8 cellular contexts compared by ENCODE assay signal in genomic region chr19:1259206-1259872, GRCh38. TPM values are rescaled to one million over a fixed set of nuclear protein-coding genes. Genes with fewer than 3 reads are reported as not detected.
DNase-seq lines count a peak whose midpoint lies in the region; ATAC-seq and TF ChIP-seq lines count a peak whose summit lies in the region.

No MANE protein-coding gene starts in this region.

- TF ChIP-seq POLR2A in Peyer's patch (IDR thresholded peaks at IDR 0.05) (peak; percentile 71 to 85), sigmoid colon (IDR thresholded peaks at IDR 0.05) (peak in 1 of 2 donors; percentile 52)

- no peaks in the 10 kb centered on the region for H3K27me3 ChIP-seq in Peyer's patch
- H3K27me3 ChIP-seq in left ventricle myocardium inferior (ENCODE audit: low read depth): no peaks in the 10 kb centered on the region
- H3K27me3 ChIP-seq in sigmoid colon: no peaks in the 10 kb centered on the region

- H3K27ac ChIP-seq in Peyer's patch (peak overlapping the region; percentile 98 to 100 (median 99)), left ventricle myocardium inferior (replicated peaks) (peak overlapping the region; percentile 100), sigmoid colon (peak overlapping the region; percentile 96 to 100 (median 100))

- peaks cover 58% of the 10 kb centered on the region for H3K4me1 Mint-ChIP-seq in HFFc6 (ENCODE audit: low read depth)

- H3K4me1 ChIP-seq in Peyer's patch (peaks cover 11 to 84% (median 62%) of the 10 kb centered on the region in 4 donors), left ventricle myocardium inferior (peaks cover 85% of the 10 kb centered on the region), sigmoid colon (peaks cover 0 to 79% (median 74%) of the 10 kb centered on the region in 4 donors)

- H3K27ac Mint-ChIP-seq in HFFc6: peak overlapping the region; percentile 93

- no peak for ATAC-seq in HG02938 (IDR thresholded peaks at IDR 0.05; ENCODE audit: unreplicated experiment)

- peak overlapping the region; percentile 71 for H3K4me3 Mint-ChIP-seq in HFFc6

- peak in 1 of 4 donors; percentile 11 for TF ChIP-seq EP300 in sigmoid colon (IDR thresholded peaks at IDR 0.05)

- peaks cover 27% of the 10 kb centered on the region for H3K27me3 Mint-ChIP-seq in HFFc6 (ENCODE audit: insufficient read depth)

- H3K9me3 ChIP-seq in Peyer's patch (no peaks in the 10 kb centered on the region), left ventricle myocardium inferior (replicated peaks) (no peaks in the 10 kb centered on the region), sigmoid colon (no peaks in the 10 kb centered on the region)

- peaks cover 5% of the 10 kb centered on the region; the same call in 1 of the 2 replicates for H3K36me3 Mint-ChIP-seq in HFFc6 (ENCODE audit: low read depth)

- WGBS in sigmoid colon, 2 donors: 2 to 8% methylated on average over 17 of the region's 17 CpGs

- no peak for TF ChIP-seq CTCF in HFFc6 (IDR thresholded peaks at IDR 0.05)
- no peak for TF ChIP-seq CTCF in Peyer's patch (IDR thresholded peaks at IDR 0.05)
- no peak for TF ChIP-seq CTCF in left ventricle myocardium inferior (IDR thresholded peaks at IDR 0.05; ENCODE audit: borderline replicate concordance)
- TF ChIP-seq CTCF in sigmoid colon (IDR thresholded peaks at IDR 0.05): no peak

- intact Hi-C loops in left ventricle myocardium inferior (cut with micrococcal nuclease) (no loop called here), sigmoid colon (cut with DNase I) (no loop called here)

- no peaks in the 10 kb centered on the region for H3K9me3 Mint-ChIP-seq in HFFc6

- DNase-seq in ELR (ENCODE audit: low read depth) (peak; percentile 75), HFFc6 (peak; percentile 35), Peyer's patch (peak; percentile 89 to 94 (median 90)), left ventricle myocardium inferior (peak; percentile 85), sigmoid colon (peak; percentile 80), NCI-H1694 treated with DMSO at 0.1 percent for 48 hours (lab: John Stamatoyannopoulos, UW) (no peak)
- peak; percentile 68 for DNase-seq in activated naive CD4-positive, alpha-beta T cell treated with anti-CD3 and anti-CD28 coated beads, Interleukin-2, amount 50 U/mL, for 16 hours

- H3K36me3 ChIP-seq in Peyer's patch (peaks cover 0 to 39% (median 0%) of the 10 kb centered on the region in 3 donors), left ventricle myocardium inferior (peaks cover 40% of the 10 kb centered on the region), sigmoid colon (peaks cover 17 to 39% (median 23%) of the 10 kb centered on the region in 4 donors)

- H3K4me3 ChIP-seq in Peyer's patch: peak overlapping the region; percentile 20 to 76 (median 44)
- peak overlapping the region; percentile 75 for H3K4me3 ChIP-seq in left ventricle myocardium inferior
- peak overlapping the region in 2 of 4 donors; percentile 18 to 28 for H3K4me3 ChIP-seq in sigmoid colon

RNA-seq across cellular contexts. Expression of gene CIRBP, which starts 9.8 kb away (rescaled TPM):
- 100 to 1,000 TPM; 160 to 243 (median 190) TPM for total RNA-seq in HFFc6 (2021; fragmentation: NEBNext Ultra II Directional; extraction: Animal tissue kit (Norgen Biotek cat#: 25700))
- 100 to 1,000 TPM; 258 to 623 (median 458) TPM for total RNA-seq in Peyer's patch
- total RNA-seq in left ventricle myocardium inferior: 229 TPM
- total RNA-seq in sigmoid colon: 1,000 to 10,000 TPM in 1 of 4 donors, 100 to 1,000 TPM in 3; 602 to 1,004 (median 791) TPM
- 100 to 1,000 TPM; 129 to 455 (median 265) TPM for polyA plus RNA-seq in sigmoid colon

RNA-seq across cellular contexts. Expression of gene MIDN, which starts 11.0 kb away (rescaled TPM):
- 10 to 100 TPM; 58.4 to 73.3 (median 67.4) TPM for total RNA-seq in HFFc6 (2021; fragmentation: NEBNext Ultra II Directional; extraction: Animal tissue kit (Norgen Biotek cat#: 25700))
- 100 to 1,000 TPM in 1 of 4 donors, 10 to 100 TPM in 3; 34.7 to 205 (median 98.9) TPM for total RNA-seq in Peyer's patch
- total RNA-seq in left ventricle myocardium inferior: 60.5 TPM
- 10 to 100 TPM; 14.6 to 70.3 (median 15.4) TPM for total RNA-seq in sigmoid colon
- polyA plus RNA-seq in sigmoid colon: 10 to 100 TPM; 42.1 to 87.0 (median 57.7) TPM

RNA-seq across cellular contexts. Expression of gene FAM174C, which starts 16.0 kb away (rescaled TPM):
- 10 to 100 TPM; 54.2 to 77.6 (median 63.8) TPM for total RNA-seq in HFFc6 (2021; fragmentation: NEBNext Ultra II Directional; extraction: Animal tissue kit (Norgen Biotek cat#: 25700))
- total RNA-seq in Peyer's patch (10 to 100 TPM; 39.6 to 87.7 (median 80.0) TPM), left ventricle myocardium inferior (12.4 TPM), sigmoid colon (10 to 100 TPM; 24.7 to 49.3 (median 29.8) TPM)
- 10 to 100 TPM; 37.0 to 87.8 (median 60.1) TPM for polyA plus RNA-seq in sigmoid colon

RNA-seq across cellular contexts. Expression of gene ATP5F1D, which starts 17.8 kb away (rescaled TPM):
- total RNA-seq in HFFc6 (2021; fragmentation: NEBNext Ultra II Directional; extraction: Animal tissue kit (Norgen Biotek cat#: 25700)): 100 to 1,000 TPM; 190 to 243 (median 217) TPM
- 100 to 1,000 TPM in 3 of 4 donors, 10 to 100 TPM in 1; 88.3 to 299 (median 206) TPM for total RNA-seq in Peyer's patch
- total RNA-seq in left ventricle myocardium inferior: 501 TPM
- total RNA-seq in sigmoid colon: 100 to 1,000 TPM in 3 of 4 donors, 10 to 100 TPM in 1; 74.7 to 112 (median 104) TPM
- 100 to 1,000 TPM; 294 to 390 (median 352) TPM for polyA plus RNA-seq in sigmoid colon

RNA-seq across cellular contexts. Expression of gene CBARP, which starts 21.5 kb away (rescaled TPM):
- 10 to 100 TPM in 1 of 6 experiments, 1 to 10 TPM in 5; 7.6 to 12.7 (median 8.6) TPM for total RNA-seq in HFFc6 (2021; fragmentation: NEBNext Ultra II Directional; extraction: Animal tissue kit (Norgen Biotek cat#: 25700))
- total RNA-seq in Peyer's patch (1 to 10 TPM in 1 of 4 donors, not detected in 3; 1.9 TPM), left ventricle myocardium inferior (0.96 TPM), sigmoid colon (under 1 TPM in 3 of 4 donors, not detected in 1; 0.36 to 0.82 (median 0.81) TPM)
- under 1 TPM in 1 of 3 donors, not detected in 2; 0.36 TPM for polyA plus RNA-seq in sigmoid colon
